Comparison of ENCODE assay signal across 8 cellular contexts in genomic region chr12:118059645-118060275, GRCh38. TPM values are rescaled to one million over a fixed set of nuclear protein-coding genes. Genes with fewer than 3 reads are reported as not detected.
A peak's percentile ranks its signal among the peaks of the same experiment; 100 is the strongest.
DNase-seq lines count a peak whose midpoint lies in the region; ATAC-seq and TF ChIP-seq lines count a peak whose summit lies in the region.

No MANE protein-coding gene starts in this region.

- in situ Hi-C loops in GM13977 (cut with MboI; ENCODE audit: low pct_unique_long_range_greater_than_20kb, low sequenced_read_pairs, unreplicated experiment) = no loop called here

- peak overlapping the region; percentile 77 for H3K9ac ChIP-seq in SK-N-MC (ENCODE audit: insufficient read length)

- H3K9me3 ChIP-seq in SK-N-MC (ENCODE audit: low read depth, low read length) (no peaks in the 10 kb centered on the region), sigmoid colon (no peaks in the 10 kb centered on the region)

- H3K36me3 ChIP-seq in SK-N-MC (ENCODE audit: insufficient read depth, low read length) = no peaks in the 10 kb centered on the region
- no peaks in the 10 kb centered on the region for H3K36me3 ChIP-seq in sigmoid colon

- H3K27ac ChIP-seq in SK-N-MC (peak overlapping the region; percentile 85), sigmoid colon (peak overlapping the region; percentile 94 to 98 (median 98))

- ATAC-seq in HG02623 (IDR thresholded peaks at IDR 0.05; ENCODE audit: unreplicated experiment) = no peak

- no peak for TF ChIP-seq EP300 in sigmoid colon (IDR thresholded peaks at IDR 0.05)

- intact Hi-C loops in sigmoid colon (cut with DNase I) = loop anchor here (5.0 to 10.0 kb wide), 4 partner anchors 63 to 475 kb away; partner anchors contain the start of gene TAOK3

- no peak for TF ChIP-seq POLR2A in sigmoid colon (IDR thresholded peaks at IDR 0.05)

- DNase-seq in NCI-H1092 treated with DMSO at 0.1 percent for 48 hours (lab: John Stamatoyannopoulos, UW) = peak; percentile 18
- no peak for DNase-seq in NCI-H1092 (lab: John Stamatoyannopoulos, UW)
- DNase-seq in SK-N-MC (ENCODE audit: low read depth, low spot score) = peak; percentile 42
- DNase-seq in fibroblast of pulmonary artery (ENCODE audit: low read depth) = peak; percentile 25
- no peak for DNase-seq in sigmoid colon
- DNase-seq in GM13977 (ENCODE audit: low spot score) = no peak
- no peak for DNase-seq in GDM1 (lab: John Stamatoyannopoulos, UW)

- 13 to 39% methylated on average over 8 of the region's 8 CpGs for WGBS in sigmoid colon, 2 donors

- peak overlapping the region; percentile 87 for H3K4me3 ChIP-seq in SK-N-MC
- peak overlapping the region; percentile 73 for H3K4me3 ChIP-seq in fibroblast of pulmonary artery (replicated peaks; ENCODE audit: low read depth, low read length)
- H3K4me3 ChIP-seq in sigmoid colon = peak overlapping the region; percentile 81 to 89 (median 84)

- peaks cover 0 to 44% (median 32%) of the 10 kb centered on the region in 4 donors for H3K4me1 ChIP-seq in sigmoid colon

- TF ChIP-seq CTCF in fibroblast of pulmonary artery (IDR thresholded peaks at IDR 0.05; ENCODE audit: low read length, missing control alignments) = no peak
- TF ChIP-seq CTCF in sigmoid colon (IDR thresholded peaks at IDR 0.05) = no peak
- TF ChIP-seq CTCF in GM13977 (IDR thresholded peaks at IDR 0.05; ENCODE audit: extremely low read depth, insufficient read depth, missing control alignments) = no peak

- no peaks in the 10 kb centered on the region for H3K27me3 ChIP-seq in sigmoid colon

RNA-seq across cellular contexts. Expression of gene WSB2, which starts 1.2 kb away (rescaled TPM):
- 10 to 100 TPM; 50.2 to 64.0 (median 55.6) TPM for total RNA-seq in sigmoid colon
- 100 to 1,000 TPM in 2 of 3 donors, 10 to 100 TPM in 1; 58.9 to 160 (median 105) TPM for polyA plus RNA-seq in sigmoid colon

RNA-seq across cellular contexts. Expression of gene RFC5, which starts 43.3 kb away (rescaled TPM):
- 10 to 100 TPM in 2 of 4 donors, 1 to 10 TPM in 2; 6.9 to 12.7 (median 9.7) TPM for total RNA-seq in sigmoid colon
- polyA plus RNA-seq in sigmoid colon = 10 to 100 TPM in 2 of 3 donors, 1 to 10 TPM in 1; 9.5 to 15.1 (median 12.0) TPM

RNA-seq across cellular contexts. Expression of gene VSIG10, which starts 44.1 kb away (rescaled TPM):
- 10 to 100 TPM; 22.2 to 31.1 (median 23.5) TPM for total RNA-seq in sigmoid colon
- 10 to 100 TPM; 28.5 to 59.9 (median 34.2) TPM for polyA plus RNA-seq in sigmoid colon

Comparison
In these comparisons a context has a peak if more than half of its experiments do, and no peak if none do; other contexts are left out.
1. DNase-seq: peak in NCI-H1092 treated with DMSO at 0.1 percent for 48 hours (single experiment), SK-N-MC (single experiment) and fibroblast of pulmonary artery (single experiment); none in NCI-H1092 (single experiment), sigmoid colon (single experiment), GM13977 (single experiment) and GDM1 (single experiment).
2. Peak in every context shown above with its lines, with median percentiles within 50 percentile points of each other: H3K4me3 ChIP-seq.